8 cellular contexts compared by ENCODE assay signal in genomic region chr1:18907021-18907913, GRCh38. TPM values are rescaled to one million over a fixed set of nuclear protein-coding genes. Genes with fewer than 3 reads are reported as not detected.
DNase-seq lines count a peak whose midpoint lies in the region; ATAC-seq and TF ChIP-seq lines count a peak whose summit lies in the region.

No MANE protein-coding gene starts in this region.

- ATAC-seq in DND-41 (ENCODE audit: insufficient read depth, low read depth) (0 out of 3 replicates have a peak, but pooled peaks have one; percentile 8), GM21576 (IDR thresholded peaks at IDR 0.05; ENCODE audit: unreplicated experiment) (no peak)

- H3K4me2 ChIP-seq in DND-41 (ENCODE audit: insufficient read depth, low read length) (no peak overlapping the region), MM.1S (ENCODE audit: low read depth, low read length) (no peak overlapping the region), hepatocyte (no peak overlapping the region)

- H4K20me1 ChIP-seq in DND-41 (ENCODE audit: insufficient read depth, low read length) (no peaks in the 10 kb centered on the region), MM.1S (ENCODE audit: insufficient read depth, low read length) (no peaks in the 10 kb centered on the region), hepatocyte (ENCODE audit: insufficient read depth, poor library complexity, severe bottlenecking) (no peaks in the 10 kb centered on the region)

- TF ChIP-seq CTCF in DND-41 (IDR thresholded peaks at IDR 0.05; ENCODE audit: borderline replicate concordance, extremely low read depth, low read length, poor library complexity, severe bottlenecking) (peak; percentile 83), MM.1S (IDR thresholded peaks at IDR 0.05; ENCODE audit: low read length) (peak; percentile 85), astrocyte of the cerebellum (IDR thresholded peaks at IDR 0.05; ENCODE audit: low read depth, low read length, missing control alignments) (peak; percentile 78), hepatocyte (IDR thresholded peaks at IDR 0.05; ENCODE audit: poor library complexity) (peak; percentile 97)

- H3K4me3 ChIP-seq in DND-41 (ENCODE audit: low read depth in 1 of 2, low read length in 2 of 2), result no peak overlapping the region
- no peak overlapping the region for H3K4me3 ChIP-seq in MM.1S (ENCODE audit: low read length)
- H3K4me3 ChIP-seq in astrocyte of the cerebellum (ENCODE audit: low read depth, low read length), result no peak overlapping the region
- H3K4me3 ChIP-seq in hepatocyte, result no peak overlapping the region
- peak overlapping the region in 1 of 3 donors; percentile 29 for H3K4me3 ChIP-seq in skeletal muscle tissue (ENCODE audit: low read length in 3 of 3)

- no peaks in the 10 kb centered on the region for H3K27me3 ChIP-seq in DND-41 (ENCODE audit: insufficient read depth, low read length, poor library complexity)
- H3K27me3 ChIP-seq in MM.1S (replicated peaks; ENCODE audit: insufficient read depth, low read length), result no peaks in the 10 kb centered on the region
- H3K27me3 ChIP-seq in hepatocyte, result no peaks in the 10 kb centered on the region
- H3K27me3 ChIP-seq in skeletal muscle tissue (ENCODE audit: control insufficient read depth in 3 of 3, insufficient read depth in 3 of 3, low read length in 3 of 3), result no peaks in the 10 kb centered on the region

- 0 out of 2 replicates have a peak overlapping the region, but pooled peaks have one; percentile 4 for H3K27ac ChIP-seq in DND-41 (ENCODE audit: low read length)
- H3K27ac ChIP-seq in MM.1S (ENCODE audit: low read length), result no peak overlapping the region
- no peak overlapping the region for H3K27ac ChIP-seq in hepatocyte
- peak overlapping the region; percentile 37 for H3K27ac ChIP-seq in skeletal muscle tissue (ENCODE audit: low read depth, low read length)

- H3K79me2 ChIP-seq in DND-41 (ENCODE audit: insufficient read depth, low read length), result no peaks in the 10 kb centered on the region
- H3K79me2 ChIP-seq in MM.1S (ENCODE audit: low read length), result no peaks in the 10 kb centered on the region
- H3K79me2 ChIP-seq in hepatocyte, result no peaks in the 10 kb centered on the region

- H3F3A ChIP-seq in MM.1S (ENCODE audit: insufficient read depth, low read length), result no peaks in the 10 kb centered on the region

- WGBS in hepatocyte (ENCODE audit: low lambda C conversion rate, missing lambda C conversion rate), result 73% methylated on average over 16 of the region's 16 CpGs

- DNase-seq in DND-41 (peak; percentile 68), MM.1S (peak; percentile 60), T-helper 22 cell (ENCODE audit: low read depth) (peak; percentile 29), astrocyte of the cerebellum (ENCODE audit: low read depth) (peak; percentile 50), hepatocyte (ENCODE audit: low spot score) (peak; percentile 71), GM19238 (ENCODE audit: insufficient read length, low spot score) (no peak)

- H2AFZ ChIP-seq in DND-41 (ENCODE audit: low read depth, low read length) (no peak overlapping the region), MM.1S (ENCODE audit: low read length) (no peak overlapping the region), hepatocyte (no peak overlapping the region)

- peaks cover 11% of the 10 kb centered on the region for H3K4me1 ChIP-seq in DND-41 (ENCODE audit: insufficient read depth, low read length)
- H3K4me1 ChIP-seq in MM.1S (ENCODE audit: low read length), result 0 out of 2 replicates have a peak, but pooled peaks cover 6% of the 10 kb centered on the region
- peaks cover 6% of the 10 kb centered on the region for H3K4me1 ChIP-seq in hepatocyte (ENCODE audit: insufficient read depth)
- peaks cover 23 to 31% (median 26%) of the 10 kb centered on the region in 3 donors for H3K4me1 ChIP-seq in skeletal muscle tissue (ENCODE audit: control insufficient read depth in 3 of 3, insufficient read depth in 3 of 3, low read length in 3 of 3)

- H3K9ac ChIP-seq in DND-41 (ENCODE audit: low read depth, low read length) (no peak overlapping the region), MM.1S (ENCODE audit: low read length) (no peak overlapping the region), skeletal muscle tissue (ENCODE audit: low read depth in 1 of 3, low read length in 3 of 3) (peak overlapping the region; percentile 1 to 32 (median 25))

- H3K9me3 ChIP-seq in DND-41 (ENCODE audit: insufficient read depth, low read length, severe bottlenecking), result no peaks in the 10 kb centered on the region
- no peaks in the 10 kb centered on the region for H3K9me3 ChIP-seq in MM.1S (replicated peaks; ENCODE audit: insufficient read depth, low read length)
- no peaks in the 10 kb centered on the region for H3K9me3 ChIP-seq in hepatocyte (ENCODE audit: low read depth)
- H3K9me3 ChIP-seq in skeletal muscle tissue (ENCODE audit: control insufficient read depth in 3 of 3, low read length in 3 of 3), result no peaks in the 10 kb centered on the region

- H3K9me2 ChIP-seq in MM.1S (replicated peaks; ENCODE audit: insufficient read depth, low read length) (no peaks in the 10 kb centered on the region), hepatocyte (replicated peaks; ENCODE audit: insufficient read depth) (no peaks in the 10 kb centered on the region)

- H3K36me3 ChIP-seq in DND-41 (ENCODE audit: insufficient read depth, low read length) (peaks cover 5% of the 10 kb centered on the region; the same call in 1 of the 2 replicates), MM.1S (replicated peaks; ENCODE audit: insufficient read depth, low read length) (no peaks in the 10 kb centered on the region), hepatocyte (replicated peaks; ENCODE audit: insufficient read depth, low read depth) (no peaks in the 10 kb centered on the region), skeletal muscle tissue (ENCODE audit: control insufficient read depth in 3 of 3, insufficient read depth in 3 of 3, low read length in 3 of 3) (peaks cover 14 to 26% (median 17%) of the 10 kb centered on the region in 3 donors)

- in situ Hi-C loops in astrocyte of the cerebellum (cut with HindIII; ENCODE audit: low sequenced_read_pairs), result loop anchor here (10.0 kb wide), 1 partner anchor 188 kb away; no protein-coding TSS in a partner anchor

RNA-seq across cellular contexts. Expression of gene ALDH4A1, which starts 4.9 kb away (rescaled TPM):
- total RNA-seq in hepatocyte (41.4 and 51.7 TPM in 2 replicates), skeletal muscle tissue (6.3 TPM)
- polyA plus RNA-seq in hepatocyte, result 32.4 and 49.1 TPM in 2 replicates

RNA-seq across cellular contexts. Expression of gene TAS1R2, which starts 47.8 kb away (rescaled TPM):
- not detected in 2 replicates for total RNA-seq in hepatocyte
- polyA plus RNA-seq in hepatocyte, result not detected in 2 replicates
- not detected for total RNA-seq in skeletal muscle tissue

RNA-seq across cellular contexts. Expression of gene IFFO2, which starts 49.2 kb away (rescaled TPM):
- 7.2 and 8.1 TPM in 2 replicates for total RNA-seq in hepatocyte
- polyA plus RNA-seq in hepatocyte, result 0.78 and 0.85 TPM in 2 replicates
- total RNA-seq in skeletal muscle tissue, result 3.7 TPM

Comparison
In these comparisons a context has a peak if more than half of its experiments do, and no peak if none do; other contexts are left out.
1. H3K27ac ChIP-seq: peak in DND-41 (single experiment) and skeletal muscle tissue (single experiment); none in MM.1S (single experiment) and hepatocyte (single experiment).
2. H3K9ac ChIP-seq: peak in skeletal muscle tissue (3 of 3); none in DND-41 (single experiment) and MM.1S (single experiment).
3. Peak in every context shown above with its lines, with median percentiles within 50 percentile points of each other: CTCF ChIP-seq.